In genomic region chr1:3333903-3334302, GRCh38 we compare ENCODE assay signal across 23 cellular contexts.
A peak's percentile ranks its signal among the peaks of the same experiment; 100 is the strongest.
DNase-seq lines count a peak whose midpoint lies in the region; ATAC-seq, FAIRE-seq and TF ChIP-seq lines count a peak whose summit lies in the region.
"Had no signal": no experiment of that assay in that cellular context is flagged by ENCODE, and none has a peak within 500 bp of the region (broad histone marks: within the 10 kb centered on the region; RNA-seq: fewer than 3 reads in every experiment).

No MANE protein-coding gene starts in this region.

- no peaks in the 10 kb centered on the region for H4K20me1 ChIP-seq in HepG2 (ENCODE audit: insufficient read depth, low read length)

- H3K4me1 ChIP-seq in HepG2 (ENCODE audit: insufficient read depth, low read length) (peaks cover 100% of the 10 kb centered on the region), skeletal muscle tissue (ENCODE audit: control insufficient read depth in 3 of 3, insufficient read depth in 3 of 3, low read length in 3 of 3) (peaks cover 7 to 20% (median 19%) of the 10 kb centered on the region in 3 donors)

- H2AFZ ChIP-seq in HepG2 (ENCODE audit: low read length) = no peak overlapping the region

- 90% methylated on average over 9 of the region's 9 CpGs for WGBS in HepG2 (ENCODE audit: low lambda C conversion rate)

- CTCF ChIA-PET in HepG2 (lab: Yijun Ruan, JAX; ENCODE audit: low intra/inter-chr PET ratio, low total read pairs) = no interaction called here

- H3K27me3 ChIP-seq in HepG2 (ENCODE audit: control insufficient read depth in 1 of 2, insufficient read depth in 2 of 2, low read length in 2 of 2) (no peaks in the 10 kb centered on the region), skeletal muscle tissue (ENCODE audit: control insufficient read depth in 3 of 3, insufficient read depth in 3 of 3, low read length in 3 of 3) (peaks cover 4 to 24% (median 12%) of the 10 kb centered on the region in 3 donors)

- no peaks in the 10 kb centered on the region for H3K9me3 ChIP-seq in HepG2 (ENCODE audit: low read length)
- no peaks in the 10 kb centered on the region for H3K9me3 ChIP-seq in skeletal muscle tissue (ENCODE audit: control insufficient read depth in 3 of 3, low read length in 3 of 3)
- H3K9me3 ChIP-seq: Caco-2 had no signal

- H3K9ac ChIP-seq in HepG2 (ENCODE audit: insufficient read depth, low read depth, low read length) (peak overlapping the region; percentile 70), skeletal muscle tissue (ENCODE audit: low read depth in 1 of 3, low read length in 3 of 3) (peak overlapping the region in 1 of 3 donors; percentile 62)

- no peaks in the 10 kb centered on the region for H3K36me3 ChIP-seq in HepG2 (replicated peaks in 1 of 2; ENCODE audit: control insufficient read depth in 1 of 2, insufficient read depth in 2 of 2, low read length in 2 of 2)
- H3K36me3 ChIP-seq in skeletal muscle tissue (ENCODE audit: control insufficient read depth in 3 of 3, insufficient read depth in 3 of 3, low read length in 3 of 3) = no peaks in the 10 kb centered on the region

- H3K4me2 ChIP-seq in HepG2 (ENCODE audit: low read depth, low read length) = peak overlapping the region; percentile 71

- H3K4me3 ChIP-seq in HepG2 (replicated peaks in 1 of 3; ENCODE audit: insufficient read depth in 1 of 3, low read depth in 2 of 3, low read length in 3 of 3) (peak overlapping the region in 2 of 3 experiments; percentile 6 to 62; a peak in 3 of 6 replicates), skeletal muscle tissue (ENCODE audit: low read length in 3 of 3) (no peak overlapping the region)

- POLR2A ChIA-PET in HepG2 (lab: Yijun Ruan, JAX) = interaction anchor here (1.1 to 2.9 kb wide), 6 partner anchors 11 to 22 kb away, joined by 4 to 25 read pairs (median 16); no protein-coding TSS in a partner anchor

- ATAC-seq in HepG2 = no peak
- ATAC-seq: activated CD8-positive, alpha-beta T cell treated with anti-CD3 and anti-CD28 coated beads for 36 hours; right cardiac atrium; stimulated activated effector memory CD8-positive, alpha-beta T cell treated with anti-CD3 and anti-CD28 coated beads, Interleukin-12 subunit alpha, Interleukin-12 subunit beta, amount 100 ng/mL, for 72 hours had no signal

- DNase-seq in DMS79 treated with DMSO at 0.1 percent for 48 hours (lab: John Stamatoyannopoulos, UW) (peak; percentile 93), anterior cingulate cortex (lab: John Stamatoyannopoulos, UW) (peak in 35 of 58 donors; percentile 14 to 78 (median 46)), HepG2 (ENCODE audit: low spot score) (no peak), NCI-H187 treated with DMSO at 0.1 percent for 48 hours (lab: John Stamatoyannopoulos, UW) (no peak), dermis blood vessel endothelial cell (no peak)
- DNase-seq in activated CD4-positive, alpha-beta T cell treated with anti-CD3 and anti-CD28 coated beads for 48 hours = no peak
- DNase-seq in activated CD8-positive, alpha-beta memory T cell treated with anti-CD3 and anti-CD28 coated beads, Interleukin-2, amount 50 U/mL, for 4 hours = no peak
- DNase-seq: activated CD4-positive, CD25-positive, alpha-beta regulatory T cell; activated CD8-positive, alpha-beta T cell treated with anti-CD3 and anti-CD28 coated beads for 36 hours; activated naive CD4-positive, alpha-beta T cell treated with anti-CD3 and anti-CD28 coated beads for 36 hours; activated T-cell treated with anti-CD3 and anti-CD28 coated beads, Interleukin-2, amount 50 U/mL, for 24 hours; Caco-2; NCI-H1436 treated with DMSO at 0.1 percent for 48 hours; NCI-H446; RPMI8226; T-helper 9 cell; trophoblast cell had no signal

- in situ Hi-C loops in HepG2 (cut with HindIII; ENCODE audit: extremely low pct_ligation_motif_present, low pct_unique_long_range_greater_than_20kb) = no loop called here

- no peak for TF ChIP-seq POLR2A in HepG2 (IDR thresholded peaks at IDR 0.05; ENCODE audit: insufficient read depth in 1 of 2, low read depth in 2 of 2, low read length in 2 of 2)

- intact Hi-C loops in HepG2 (cut with micrococcal nuclease; ENCODE audit: unreplicated experiment) = no loop called here

- no peak for TF ChIP-seq EP300 in HepG2 (IDR thresholded peaks at IDR 0.05; ENCODE audit: low read depth in 2 of 2, low read length in 2 of 2)
- TF ChIP-seq EP300 in HepG2 (CRISPR knock-in tag; IDR thresholded peaks at IDR 0.05; ENCODE audit: borderline replicate concordance) = no peak

- peaks cover 18% of the 10 kb centered on the region for H3K79me2 ChIP-seq in HepG2 (ENCODE audit: insufficient read depth, low read length)

- BruUV-seq in HepG2 (replicated peaks; lab: Mats Ljungman, UMichigan) = no TSS peak

- FAIRE-seq in HepG2 (lab: Jason Lieb, UNC) = no peak
- FAIRE-seq: astrocyte, endometrium, H1 had no signal

- no peak for TF ChIP-seq CTCF in HepG2 (CRISPR knock-in tag; IDR thresholded peaks at IDR 0.05)

- peak overlapping the region; percentile 96 for H3K27ac ChIP-seq in HepG2 (ENCODE audit: extremely low read length, insufficient read depth, low read length)
- peak overlapping the region; percentile 19 for H3K27ac ChIP-seq in skeletal muscle tissue (ENCODE audit: low read depth, low read length)

- TF ChIP-seq RAD21 in HepG2 (CRISPR knock-in tag; IDR thresholded peaks at IDR 0.05) = no peak

TF ChIP-seq in HepG2, 621 proteins besides CTCF, POLR2A, EP300 and RAD21:
- TF ChIP-seq KDM5B (CRISPR knock-in tag; IDR thresholded peaks at IDR 0.05; ENCODE audit: borderline replicate concordance) = peak; percentile 21; the same call in 1 of the 2 replicates
- no peak for TF ChIP-seq AHDC1 (CRISPR knock-in tag; IDR thresholded peaks at IDR 0.05; ENCODE audit: borderline replicate concordance)
- TF ChIP-seq PITX1 (CRISPR knock-in tag; IDR thresholded peaks at IDR 0.05) = 0 out of 2 replicates have a peak, but pooled peaks have one; percentile 22
- TF ChIP-seq, protein P1, sequence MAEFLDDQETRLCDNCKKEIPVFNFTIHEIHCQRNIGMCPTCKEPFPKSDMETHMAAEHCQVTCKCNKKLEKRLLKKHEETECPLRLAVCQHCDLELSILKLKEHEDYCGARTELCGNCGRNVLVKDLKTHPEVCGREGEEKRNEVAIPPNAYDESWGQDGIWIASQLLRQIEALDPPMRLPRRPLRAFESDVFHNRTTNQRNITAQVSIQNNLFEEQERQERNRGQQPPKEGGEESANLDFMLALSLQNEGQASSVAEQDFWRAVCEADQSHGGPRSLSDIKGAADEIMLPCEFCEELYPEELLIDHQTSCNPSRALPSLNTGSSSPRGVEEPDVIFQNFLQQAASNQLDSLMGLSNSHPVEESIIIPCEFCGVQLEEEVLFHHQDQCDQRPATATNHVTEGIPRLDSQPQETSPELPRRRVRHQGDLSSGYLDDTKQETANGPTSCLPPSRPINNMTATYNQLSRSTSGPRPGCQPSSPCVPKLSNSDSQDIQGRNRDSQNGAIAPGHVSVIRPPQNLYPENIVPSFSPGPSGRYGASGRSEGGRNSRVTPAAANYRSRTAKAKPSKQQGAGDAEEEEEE (CRISPR knock-in tag; IDR thresholded peaks at IDR 0.05; ENCODE audit: borderline replicate concordance) = 0 out of 2 replicates have a peak, but pooled peaks have one; percentile 58
- TF ChIP-seq ARNTL (CRISPR knock-in tag; IDR thresholded peaks at IDR 0.05) = no peak
- no peak for TF ChIP-seq PTBP1 (IDR thresholded peaks at IDR 0.05; ENCODE audit: low read depth, low read length, poor library complexity, severe bottlenecking)
- no peak for TF ChIP-seq ZBTB3 (CRISPR knock-in tag; IDR thresholded peaks at IDR 0.05; ENCODE audit: borderline replicate concordance, low read depth)
- TF ChIP-seq, protein P2, sequence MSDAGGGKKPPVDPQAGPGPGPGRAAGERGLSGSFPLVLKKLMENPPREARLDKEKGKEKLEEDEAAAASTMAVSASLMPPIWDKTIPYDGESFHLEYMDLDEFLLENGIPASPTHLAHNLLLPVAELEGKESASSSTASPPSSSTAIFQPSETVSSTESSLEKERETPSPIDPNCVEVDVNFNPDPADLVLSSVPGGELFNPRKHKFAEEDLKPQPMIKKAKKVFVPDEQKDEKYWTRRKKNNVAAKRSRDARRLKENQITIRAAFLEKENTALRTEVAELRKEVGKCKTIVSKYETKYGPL (CRISPR knock-in tag; IDR thresholded peaks at IDR 0.05) = no peak
- TF ChIP-seq ELF3 (CRISPR knock-in tag; IDR thresholded peaks at IDR 0.05) = no peak
- no peak for TF ChIP-seq GABPB1 (CRISPR knock-in tag; IDR thresholded peaks at IDR 0.05)

Comparison
In these comparisons a context has a peak if more than half of its experiments do, and no peak if none do; other contexts are left out.
1. DNase-seq: peak in DMS79 treated with DMSO at 0.1 percent for 48 hours (single experiment) and anterior cingulate cortex (35 of 58); none in HepG2 (single experiment), NCI-H187 treated with DMSO at 0.1 percent for 48 hours (single experiment), dermis blood vessel endothelial cell (single experiment), activated CD4-positive, alpha-beta T cell treated with anti-CD3 and anti-CD28 coated beads for 48 hours (single experiment) and activated CD8-positive, alpha-beta memory T cell treated with anti-CD3 and anti-CD28 coated beads, Interleukin-2, amount 50 U/mL, for 4 hours (single experiment).
2. H3K4me3 ChIP-seq: peak in HepG2 (2 of 3); none in skeletal muscle tissue (0 of 3).